Comparison of ENCODE assay signal across 25 cellular contexts in the genomic region with DNA sequence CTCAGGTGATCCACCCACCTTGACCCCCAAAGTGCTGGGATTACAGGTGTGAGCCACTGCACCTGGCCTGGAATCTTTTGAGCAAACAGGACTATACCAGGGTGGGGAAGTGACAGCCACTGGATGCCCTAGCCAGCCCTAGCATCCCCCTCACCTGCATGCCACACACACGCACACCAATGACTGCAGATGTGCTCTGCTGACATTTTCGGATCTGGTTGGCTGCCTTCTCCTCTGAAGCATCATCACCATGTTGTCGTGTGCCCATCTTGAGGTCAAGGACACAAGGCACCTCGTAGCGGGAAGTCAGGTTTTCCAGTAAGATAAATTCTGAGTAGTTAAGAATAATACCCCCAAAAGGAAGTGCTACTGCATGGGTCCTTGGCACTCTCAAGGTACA.
"Had no signal": no experiment of that assay in that cellular context is flagged by ENCODE, and none has a peak within 500 bp of the region (broad histone marks: within the 10 kb centered on the region; RNA-seq: fewer than 3 reads in every experiment).

No MANE protein-coding gene starts in this region.

- H3K4me3 ChIP-seq: coronary artery, esophagus muscularis mucosa, lung, neural progenitor cell, prostate gland, right atrium auricular region, smooth muscle cell, thoracic aorta, transverse colon, vagina had no signal

- H3K4me3 Mint-ChIP-seq: naive thymus-derived CD4-positive, alpha-beta T cell; nephron; neural progenitor cell; stimulated activated memory B cell treated with anti-CD40 and anti-IgM and Interleukin-4, amounts not matched to agents 10 μg/mL and 1 μg/mL and 100 μg/mL, for 72 hours had no signal

- DNase-seq: effector memory CD4-positive, alpha-beta T cell; foreskin keratinocyte; mesendoderm; midbrain; naive thymus-derived CD4-positive, alpha-beta T cell; stimulated activated CD4-positive, alpha-beta T cell treated with anti-CD3 and anti-CD28 coated beads, Interleukin-12 subunit alpha, Interleukin-12 subunit beta, amount 100 ng/mL, for 4 hours; stimulated activated CD4-positive, alpha-beta T cell treated with anti-CD3 and anti-CD28 coated beads, Interleukin-1b, Interleukin-23, amount 100 ng/mL, for 48 hours; stimulated activated CD4-positive, alpha-beta T cell treated with anti-CD3 and anti-CD28 coated beads, Interleukin-4, amount 100 ng/mL, for 24 hours; stimulated activated naive CD8-positive, alpha-beta T cell treated with anti-CD3 and anti-CD28 coated beads, Interleukin-15, Interleukin-2, amounts not matched to agents 100 U/mL and 50 U/mL, for 24 hours; substantia nigra; transverse colon had no signal

- H2AFZ ChIP-seq: neural progenitor cell, parathyroid adenoma had no signal

- H3K27ac Mint-ChIP-seq: nephron; neural progenitor cell; stimulated activated memory B cell treated with anti-CD40 and anti-IgM and Interleukin-4, amounts not matched to agents 10 μg/mL and 1 μg/mL and 100 μg/mL, for 72 hours had no signal

- H3K27me3 Mint-ChIP-seq: naive thymus-derived CD4-positive, alpha-beta T cell; stimulated activated memory B cell treated with anti-CD40 and anti-IgM and Interleukin-4, amounts not matched to agents 10 μg/mL and 1 μg/mL and 100 μg/mL, for 72 hours had no signal

- H3K27me3 ChIP-seq: esophagus muscularis mucosa, foreskin keratinocyte, neural progenitor cell, right atrium auricular region, transverse colon, vagina had no signal

- H3K9me3 ChIP-seq: esophagus muscularis mucosa, prostate gland, right atrium auricular region, thoracic aorta, transverse colon, vagina had no signal

- H3K27ac ChIP-seq: esophagus muscularis mucosa, foreskin keratinocyte, neural progenitor cell, prostate gland, right atrium auricular region, thoracic aorta, transverse colon, vagina had no signal

- H3K9ac ChIP-seq: neural progenitor cell, parathyroid adenoma had no signal

- H3K4me2 ChIP-seq: neural progenitor cell, smooth muscle cell had no signal

- H3K4me1 ChIP-seq: prostate gland had no signal

- H3K9me3 Mint-ChIP-seq: naive thymus-derived CD4-positive, alpha-beta T cell; nephron; neural progenitor cell; stimulated activated memory B cell treated with anti-CD40 and anti-IgM and Interleukin-4, amounts not matched to agents 10 μg/mL and 1 μg/mL and 100 μg/mL, for 72 hours had no signal

- ATAC-seq: foreskin keratinocyte; left lobe of liver; naive thymus-derived CD4-positive, alpha-beta T cell; sciatic nerve; stimulated activated memory B cell treated with anti-CD40 and anti-IgM and Interleukin-4, amounts not matched to agents 10 μg/mL and 1 μg/mL and 100 μg/mL, for 72 hours; stimulated activated naive CD8-positive, alpha-beta T cell treated with anti-CD3 and anti-CD28 coated beads, Interleukin-15, Interleukin-2, amounts not matched to agents 100 U/mL and 50 U/mL, for 24 hours had no signal
